Comparison of ENCODE assay signal across 9 cellular contexts in genomic region chr12:91778938-91779400, GRCh38.
DNase-seq lines count a peak whose midpoint lies in the region; ATAC-seq, FAIRE-seq and TF ChIP-seq lines count a peak whose summit lies in the region.
"Had no signal": no experiment of that assay in that cellular context is flagged by ENCODE, and none has a peak within 500 bp of the region (broad histone marks: within the 10 kb centered on the region; RNA-seq: fewer than 3 reads in every experiment).

No MANE protein-coding gene starts in this region.

- no CpG with 5 or more reads among the region's 6 CpGs for WGBS in trophoblast cell (ENCODE audit: extremely low coverage, insufficient coverage, insufficient read length)

- no peaks in the 10 kb centered on the region for H3K9me3 Mint-ChIP-seq in Caco-2 (ENCODE audit: unreplicated experiment)
- peaks cover 6% of the 10 kb centered on the region for H3K9me3 Mint-ChIP-seq in activated CD4-positive, alpha-beta T cell treated with anti-CD3 and anti-CD28 coated beads, Interleukin-2, amount 10 ng/mL, durations not matched to agents 24 days and 14 days

- TF ChIP-seq POLR2A in endothelial cell of umbilical vein (IDR thresholded peaks at IDR 0.05; ENCODE audit: low read depth, low read length), result no peak

- peak; percentile 93 for ATAC-seq in GM21447 (IDR thresholded peaks at IDR 0.05; ENCODE audit: unreplicated experiment)

- POLR2A ChIA-PET in Caco-2 (lab: Charles Lee) (interaction anchor here (1.2 kb wide), 1 partner anchor 367 kb away, joined by 4 read pairs; the partner anchor contains the start of gene BTG1), endothelial cell of umbilical vein (lab: Charles Lee) (interaction anchor here (1.3 kb wide), 1 partner anchor 366 kb away, joined by 5 read pairs; the partner anchor contains the start of gene BTG1)

- peak; percentile 37 for FAIRE-seq in endothelial cell of umbilical vein (lab: Jason Lieb, UNC)

- H3K36me3 ChIP-seq in Caco-2 (ENCODE audit: control insufficient read depth, insufficient read depth, low read length) (no peaks in the 10 kb centered on the region), endothelial cell of umbilical vein (ENCODE audit: control insufficient read depth in 2 of 2, extremely low read depth in 1 of 2, insufficient read depth in 2 of 2, low read length in 2 of 2) (no peaks in the 10 kb centered on the region), trophoblast cell (ENCODE audit: control insufficient read depth in 1 of 2, insufficient read depth in 2 of 2, low read length in 2 of 2) (no peaks in the 10 kb centered on the region)
- H3K36me3 ChIP-seq: tibial artery had no signal

- no peaks in the 10 kb centered on the region for H3K36me3 Mint-ChIP-seq in Caco-2 (ENCODE audit: insufficient read depth, unreplicated experiment)
- H3K36me3 Mint-ChIP-seq in activated CD4-positive, alpha-beta T cell treated with anti-CD3 and anti-CD28 coated beads, Interleukin-2, amount 10 ng/mL, durations not matched to agents 24 days and 14 days (ENCODE audit: low read depth), result no peaks in the 10 kb centered on the region

- H3K9ac ChIP-seq in endothelial cell of umbilical vein (replicated peaks; ENCODE audit: extremely low read depth, insufficient read depth, low read length) (no peak overlapping the region), trophoblast cell (ENCODE audit: low read length) (no peak overlapping the region)

- H3K4me3 ChIP-seq in Caco-2 (ENCODE audit: low read depth, low read length) (no peak overlapping the region), endothelial cell of umbilical vein (replicated peaks in 1 of 3; ENCODE audit: insufficient read depth in 1 of 3, low read depth in 1 of 3, low read length in 3 of 3) (no peak overlapping the region), trophoblast cell (ENCODE audit: low read depth, low read length) (no peak overlapping the region)
- H3K4me3 ChIP-seq: tibial artery had no signal

- no peak overlapping the region for H3K27ac ChIP-seq in endothelial cell of umbilical vein (ENCODE audit: insufficient read depth, low read depth, low read length)
- no peak overlapping the region for H3K27ac ChIP-seq in trophoblast cell (ENCODE audit: low read depth, low read length)
- H3K27ac ChIP-seq: tibial artery had no signal

- intact Hi-C loops in Caco-2 (cut with micrococcal nuclease; ENCODE audit: unreplicated experiment) (no loop called here), endothelial cell of umbilical vein (cut with micrococcal nuclease) (no loop called here)
- intact Hi-C loops in activated CD4-positive, alpha-beta T cell treated with anti-CD3 and anti-CD28 coated beads, Interleukin-2, amount 10 ng/mL, durations not matched to agents 24 days and 14 days (cut with micrococcal nuclease), result loop anchor here (1.0 to 5.0 kb wide), 4 partner anchors 92 to 356 kb away; no protein-coding TSS in a partner anchor

- no peak overlapping the region for H3K23ac ChIP-seq in trophoblast cell (ENCODE audit: low read length)

- H3K4me2 ChIP-seq in endothelial cell of umbilical vein (ENCODE audit: insufficient read depth, low read length) (peak overlapping the region; percentile 49), trophoblast cell (ENCODE audit: low read length) (no peak overlapping the region)

- H3K9me1 ChIP-seq in endothelial cell of umbilical vein (replicated peaks; ENCODE audit: control insufficient read depth, extremely low read depth, insufficient read depth, low read length), result no peaks in the 10 kb centered on the region

- H3K79me2 ChIP-seq in endothelial cell of umbilical vein (ENCODE audit: control insufficient read depth, insufficient read depth, low read length), result no peaks in the 10 kb centered on the region
- H3K79me2 ChIP-seq in trophoblast cell (ENCODE audit: control insufficient read depth, insufficient read depth, low read length, poor library complexity), result no peaks in the 10 kb centered on the region

- H2BK5ac ChIP-seq in trophoblast cell (ENCODE audit: low read depth, low read length, poor library complexity), result no peak overlapping the region

- DNase-seq in Caco-2 (peak; percentile 25 to 41), HS-27A (ENCODE audit: low read depth) (peak; percentile 83), endothelial cell of umbilical vein (ENCODE audit: low read depth, low spot score) (peak; percentile 55), trophoblast cell (peak; percentile 88 to 95), NCI-H187 (lab: John Stamatoyannopoulos, UW) (no peak), NCI-H82 (lab: John Stamatoyannopoulos, UW) (no peak)
- peak; percentile 77 for DNase-seq in activated CD4-positive, alpha-beta T cell treated with anti-CD3 and anti-CD28 coated beads, Interleukin-2, amount 10 ng/mL, durations not matched to agents 24 days and 14 days

- H2BK120ac ChIP-seq in trophoblast cell (ENCODE audit: insufficient read depth, low read length, poor library complexity), result no peak overlapping the region

- H3K4ac ChIP-seq in trophoblast cell (ENCODE audit: low read depth, low read length), result no peak overlapping the region

- H3K27me3 ChIP-seq in Caco-2 (replicated peaks; ENCODE audit: control insufficient read depth, insufficient read depth, low read length) (no peaks in the 10 kb centered on the region), endothelial cell of umbilical vein (ENCODE audit: control insufficient read depth in 2 of 2, insufficient read depth in 2 of 2, low read length in 2 of 2) (no peaks in the 10 kb centered on the region), trophoblast cell (ENCODE audit: insufficient read depth, low read length) (no peaks in the 10 kb centered on the region)
- H3K27me3 ChIP-seq: tibial artery had no signal

- H3K14ac ChIP-seq in trophoblast cell (ENCODE audit: low read length), result no peak overlapping the region

- CTCF ChIA-PET in Caco-2 (lab: Charles Lee), result no interaction called here
- CTCF ChIA-PET in endothelial cell of umbilical vein (lab: Charles Lee), result interaction anchor here (1.2 to 2.1 kb wide), 6 partner anchors 14 to 418 kb away, joined by 3 to 9 read pairs (median 4); partner anchors contain the start of gene BTG1

- H3K4me1 Mint-ChIP-seq in Caco-2 (ENCODE audit: low read depth, unreplicated experiment), result no peaks in the 10 kb centered on the region
- peaks cover 22% of the 10 kb centered on the region for H3K4me1 Mint-ChIP-seq in activated CD4-positive, alpha-beta T cell treated with anti-CD3 and anti-CD28 coated beads, Interleukin-2, amount 10 ng/mL, durations not matched to agents 24 days and 14 days

- H3K9me3 ChIP-seq in Caco-2 (no peaks in the 10 kb centered on the region), endothelial cell of umbilical vein (replicated peaks; ENCODE audit: control insufficient read depth, insufficient read depth, low read length) (no peaks in the 10 kb centered on the region), trophoblast cell (ENCODE audit: insufficient read depth, low read depth, low read length) (no peaks in the 10 kb centered on the region)
- H3K9me3 ChIP-seq: tibial artery had no signal

- no peak overlapping the region for H3K4me3 Mint-ChIP-seq in Caco-2 (ENCODE audit: unreplicated experiment)
- peak overlapping the region; percentile 58 for H3K4me3 Mint-ChIP-seq in activated CD4-positive, alpha-beta T cell treated with anti-CD3 and anti-CD28 coated beads, Interleukin-2, amount 10 ng/mL, durations not matched to agents 24 days and 14 days

- peaks cover 11% of the 10 kb centered on the region for H3K79me1 ChIP-seq in trophoblast cell (ENCODE audit: low read length)

- dilution Hi-C loops in endothelial cell of umbilical vein (cut with MboI; ENCODE audit: extremely low pct_ligation_motif_present, low sequenced_read_pairs), result no loop called here

- H4K12ac ChIP-seq in trophoblast cell (ENCODE audit: low read depth, low read length), result no peak overlapping the region

- TF ChIP-seq CTCF in Caco-2 (IDR thresholded peaks at IDR 0.05; ENCODE audit: insufficient read depth in 1 of 2, low read depth in 1 of 2, low read length in 1 of 2, severe bottlenecking in 1 of 2, unreplicated experiment in 1 of 2) (no peak), endothelial cell of umbilical vein (IDR thresholded peaks at IDR 0.05; ENCODE audit: extremely low read depth in 1 of 2, insufficient read depth in 1 of 2, low read depth in 1 of 2, low read length in 2 of 2) (no peak)

- no peak overlapping the region for H4K8ac ChIP-seq in trophoblast cell (ENCODE audit: low read depth, low read length)

- no peaks in the 10 kb centered on the region for H4K20me1 ChIP-seq in endothelial cell of umbilical vein (replicated peaks; ENCODE audit: control insufficient read depth, extremely low read depth, insufficient read depth, low read length)

- BruUV-seq in Caco-2 (replicated peaks; lab: Mats Ljungman, UMichigan) (no TSS peak), endothelial cell of umbilical vein (replicated peaks; lab: Mats Ljungman, UMichigan) (no TSS peak)

- H2BK12ac ChIP-seq in trophoblast cell (ENCODE audit: low read length), result no peak overlapping the region

- H3K4me1 ChIP-seq in Caco-2, result peaks cover 5% of the 10 kb centered on the region; the same call in 1 of the 2 replicates
- H3K4me1 ChIP-seq in endothelial cell of umbilical vein (ENCODE audit: control insufficient read depth, extremely low read depth, insufficient read depth, low read length), result peaks cover 13% of the 10 kb centered on the region
- peaks cover 2 to 7% of the 10 kb centered on the region in 2 experiments for H3K4me1 ChIP-seq in trophoblast cell (ENCODE audit: control insufficient read depth in 1 of 2, insufficient read depth in 2 of 2, low read length in 2 of 2)

- H3K18ac ChIP-seq in trophoblast cell (ENCODE audit: low read length), result no peak overlapping the region

- no peak overlapping the region for H2AFZ ChIP-seq in endothelial cell of umbilical vein (ENCODE audit: low read depth, low read length)
- no peak overlapping the region for H2AFZ ChIP-seq in trophoblast cell (ENCODE audit: insufficient read depth, low read length, poor library complexity)

- no peak overlapping the region for H2AK5ac ChIP-seq in trophoblast cell (ENCODE audit: low read length)

- H3K27ac Mint-ChIP-seq in Caco-2 (ENCODE audit: unreplicated experiment), result no peak overlapping the region
- peak overlapping the region; percentile 73 for H3K27ac Mint-ChIP-seq in activated CD4-positive, alpha-beta T cell treated with anti-CD3 and anti-CD28 coated beads, Interleukin-2, amount 10 ng/mL, durations not matched to agents 24 days and 14 days

- no peak overlapping the region for H4K91ac ChIP-seq in trophoblast cell (ENCODE audit: low read depth, low read length)

- H3K27me3 Mint-ChIP-seq in Caco-2 (ENCODE audit: insufficient read depth, unreplicated experiment), result no peaks in the 10 kb centered on the region
- peaks cover 2% of the 10 kb centered on the region for H3K27me3 Mint-ChIP-seq in activated CD4-positive, alpha-beta T cell treated with anti-CD3 and anti-CD28 coated beads, Interleukin-2, amount 10 ng/mL, durations not matched to agents 24 days and 14 days

TF ChIP-seq in endothelial cell of umbilical vein, 7 proteins besides CTCF, POLR2A, EP300 and RAD21 (continues in another document):
- TF ChIP-seq POLR2AphosphoS5 (IDR thresholded peaks at IDR 0.05; ENCODE audit: insufficient read depth, low read depth, low read length), result peak; percentile 38
- TF ChIP-seq GATA2 (IDR thresholded peaks at IDR 0.05; ENCODE audit: insufficient read depth, insufficient read length, low read depth, low read length), result peak; percentile 98
- peak; percentile 86 for TF ChIP-seq FOS (IDR thresholded peaks at IDR 0.05; ENCODE audit: borderline replicate concordance, insufficient read depth, low read length)
- TF ChIP-seq JUN (IDR thresholded peaks at IDR 0.05; ENCODE audit: borderline replicate concordance, insufficient read depth, insufficient read length, low read depth), result peak; percentile 52

Comparison
In these comparisons a context has a peak if more than half of its experiments do, and no peak if none do; other contexts are left out.
1. DNase-seq: peak in Caco-2 (2 of 2), HS-27A (single experiment), activated CD4-positive, alpha-beta T cell treated with anti-CD3 and anti-CD28 coated beads, Interleukin-2, amount 10 ng/mL, durations not matched to agents 24 days and 14 days (single experiment), endothelial cell of umbilical vein (single experiment) and trophoblast cell (2 of 2); none in NCI-H187 (0 of 2) and NCI-H82 (single experiment).